Comparison of ENCODE assay signal across 10 cellular contexts in the genomic region with DNA sequence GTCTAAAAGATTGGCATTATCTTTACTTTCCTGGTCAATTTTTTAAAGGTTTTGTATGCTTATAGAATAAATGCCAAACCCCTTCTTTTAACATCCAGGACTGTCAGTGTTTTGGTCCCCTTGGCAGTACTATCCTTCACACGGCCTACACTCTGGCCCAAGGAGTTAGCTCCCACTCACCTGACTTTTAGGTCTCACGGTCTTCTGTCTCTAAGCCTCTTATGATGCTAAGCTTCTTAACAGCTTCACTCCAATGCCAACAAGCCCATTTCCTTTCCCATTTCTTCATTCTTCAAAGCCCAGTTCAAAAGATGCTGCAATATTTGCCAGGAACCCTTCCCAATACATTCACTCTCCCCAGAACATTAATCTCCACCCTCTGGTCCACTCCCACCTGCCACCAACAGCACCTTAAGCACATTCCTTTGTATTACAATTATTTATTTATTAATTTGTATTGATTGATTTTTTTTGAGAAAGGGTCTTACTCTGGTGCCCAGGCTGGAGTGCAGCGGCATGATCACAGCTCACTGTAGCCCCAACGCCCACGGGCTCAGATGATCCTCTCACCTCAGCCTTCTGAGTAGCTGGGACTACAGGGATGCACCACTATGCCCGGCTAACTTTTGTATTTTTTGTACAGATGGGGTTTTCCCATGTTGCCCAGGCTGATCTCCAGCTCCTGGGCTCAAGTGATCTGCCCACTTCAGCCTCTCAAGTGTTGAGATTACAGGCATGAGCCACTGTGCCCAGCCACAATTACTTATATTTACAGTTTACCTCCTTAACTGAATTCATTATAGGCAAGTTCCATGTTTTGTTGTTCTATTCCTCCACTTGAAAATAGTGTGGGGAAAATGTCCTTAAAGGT.
"Had no signal": no experiment of that assay in that cellular context is flagged by ENCODE, and none has a peak within 500 bp of the region (broad histone marks: within the 10 kb centered on the region; RNA-seq: fewer than 3 reads in every experiment).

No MANE protein-coding gene starts in this region.

- H3K27ac ChIP-seq: adrenal gland, heart left ventricle had no signal

- ATAC-seq: heart left ventricle had no signal

- H3K4me3 ChIP-seq: adrenal gland, heart left ventricle had no signal

- H3K4me1 ChIP-seq: adrenal gland, heart left ventricle had no signal

- DNase-seq: activated CD4-positive, alpha-beta T cell treated with anti-CD3 and anti-CD28 coated beads, Interleukin-2, amount 10 ng/mL, durations not matched to agents 7 days and 5 days; activated CD4-positive, CD25-positive, alpha-beta regulatory T cell; activated CD8-positive, alpha-beta memory T cell treated with anti-CD3 and anti-CD28 coated beads for 24 hours; activated naive CD4-positive, alpha-beta T cell treated with anti-CD3 and anti-CD28 coated beads, Interleukin-2, amount 10 ng/mL, durations not matched to agents 7 days and 5 days; activated T-cell treated with anti-CD3 and anti-CD28 coated beads for 4 hours; adrenal gland; heart left ventricle; stimulated activated CD4-positive, alpha-beta T cell treated with anti-CD3 and anti-CD28 coated beads, Interleukin-15, amount 100 ng/mL, for 24 hours; stimulated activated CD4-positive, alpha-beta T cell treated with anti-CD3 and anti-CD28 coated beads, Interleukin-4, amount 100 ng/mL, for 4 hours; T-helper 2 cell had no signal

- H3K36me3 ChIP-seq: adrenal gland had no signal

- H3K27me3 ChIP-seq: adrenal gland, heart left ventricle had no signal

- H3K9me3 ChIP-seq: adrenal gland, heart left ventricle had no signal
